In the genomic region with DNA sequence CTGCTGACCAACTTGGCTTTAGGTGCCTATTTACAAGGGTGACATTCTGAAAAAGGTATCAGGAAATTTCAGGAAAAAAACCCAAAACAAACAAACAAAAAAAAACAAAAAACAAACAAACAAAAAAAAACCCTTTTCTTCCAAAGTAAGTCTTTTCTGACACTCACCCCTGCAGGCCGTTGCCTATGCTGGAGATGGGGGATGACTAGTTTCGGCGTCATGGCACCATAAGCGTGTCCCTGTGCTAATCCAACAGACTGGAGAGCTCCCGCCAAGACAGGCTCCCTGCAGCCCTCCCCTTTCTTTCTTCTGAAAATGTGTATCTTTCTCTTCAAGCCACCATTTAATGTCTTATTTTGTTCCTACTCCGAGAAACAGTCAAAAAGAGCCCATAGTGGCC, we compare ENCODE assay signal across 10 cellular contexts. TPM values are rescaled to one million over a fixed set of nuclear protein-coding genes. Genes with fewer than 3 reads are reported as not detected.
"Had no signal": no experiment of that assay in that cellular context is flagged by ENCODE, and none has a peak within 500 bp of the region (broad histone marks: within the 10 kb centered on the region; RNA-seq: fewer than 3 reads in every experiment).

No MANE protein-coding gene starts in this region.

- H3K4me1 ChIP-seq: HAP-1 had no signal

- H3K9me3 Mint-ChIP-seq: HFFc6 had no signal

- H3K9me3 ChIP-seq: HAP-1 had no signal

- H3K27ac ChIP-seq: GM23248, HL-60 had no signal

- DNase-seq: GM23248, GOT3, H7, HFFc6 had no signal

- H3K36me3 ChIP-seq: HAP-1 had no signal

- H3K27ac Mint-ChIP-seq: HFFc6, IgD-negative memory B cell had no signal

- H3K4me3 Mint-ChIP-seq: HFFc6, IgD-negative memory B cell had no signal

- H3K4me3 ChIP-seq: GM23248, HAP-1 had no signal

RNA-seq across cellular contexts. Expression of a gene that starts 13.7 kb away (rescaled TPM):
- total RNA-seq: GM23248, H4, H7, HepG2, HFFc6, HT1080 had no signal
- polyA plus RNA-seq: GM23248, IgD-negative memory B cell had no signal

RNA-seq across cellular contexts. Expression of a gene that starts 55.2 kb away (rescaled TPM):
- total RNA-seq: GM23248, H4, HFFc6, HT1080 had no signal
- polyA plus RNA-seq: GM23248 had no signal
